Comparison of ENCODE assay signal across 1 cellular context in genomic region chr2:10759151-10759714, GRCh38.
TF ChIP-seq lines count a peak whose summit lies in the region.

No MANE protein-coding gene starts in this region.

TF ChIP-seq in SK-N-SH treated with all-trans-retinoic acid at 6 μM for 48 hours, 23 proteins besides CTCF, POLR2A, EP300 and RAD21 (continued from another document):
- TF ChIP-seq, protein P1, sequence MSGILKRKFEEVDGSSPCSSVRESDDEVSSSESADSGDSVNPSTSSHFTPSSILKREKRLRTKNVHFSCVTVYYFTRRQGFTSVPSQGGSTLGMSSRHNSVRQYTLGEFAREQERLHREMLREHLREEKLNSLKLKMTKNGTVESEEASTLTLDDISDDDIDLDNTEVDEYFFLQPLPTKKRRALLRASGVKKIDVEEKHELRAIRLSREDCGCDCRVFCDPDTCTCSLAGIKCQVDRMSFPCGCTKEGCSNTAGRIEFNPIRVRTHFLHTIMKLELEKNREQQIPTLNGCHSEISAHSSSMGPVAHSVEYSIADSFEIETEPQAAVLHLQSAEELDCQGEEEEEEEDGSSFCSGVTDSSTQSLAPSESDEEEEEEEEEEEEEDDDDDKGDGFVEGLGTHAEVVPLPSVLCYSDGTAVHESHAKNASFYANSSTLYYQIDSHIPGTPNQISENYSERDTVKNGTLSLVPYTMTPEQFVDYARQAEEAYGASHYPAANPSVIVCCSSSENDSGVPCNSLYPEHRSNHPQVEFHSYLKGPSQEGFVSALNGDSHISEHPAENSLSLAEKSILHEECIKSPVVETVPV (CRISPR knock-in tag; IDR thresholded peaks at IDR 0.05), result no peak
- TF ChIP-seq PATZ1 (CRISPR knock-in tag; IDR thresholded peaks at IDR 0.05; ENCODE audit: borderline replicate concordance) (no peak), ZNF70 (CRISPR knock-in tag; IDR thresholded peaks at IDR 0.05) (no peak), ISL1 (CRISPR knock-in tag; IDR thresholded peaks at IDR 0.05) (no peak), TCF4 (CRISPR knock-in tag; IDR thresholded peaks at IDR 0.05; ENCODE audit: borderline replicate concordance) (no peak), SNAI2 (CRISPR knock-in tag; IDR thresholded peaks at IDR 0.05) (no peak), CREB5 (CRISPR knock-in tag; IDR thresholded peaks at IDR 0.05; ENCODE audit: low read depth) (no peak), ZNF8 (CRISPR knock-in tag; IDR thresholded peaks at IDR 0.05) (no peak), ESRRG (CRISPR knock-in tag; IDR thresholded peaks at IDR 0.05) (no peak), RARB (CRISPR knock-in tag; IDR thresholded peaks at IDR 0.05) (no peak)
TF ChIP-seq in SK-N-SH treated with all-trans-retinoic acid at 6 μM for 48 hours: peak in this region for 0.
